Comparison of ENCODE assay signal across 12 cellular contexts in the genomic region with DNA sequence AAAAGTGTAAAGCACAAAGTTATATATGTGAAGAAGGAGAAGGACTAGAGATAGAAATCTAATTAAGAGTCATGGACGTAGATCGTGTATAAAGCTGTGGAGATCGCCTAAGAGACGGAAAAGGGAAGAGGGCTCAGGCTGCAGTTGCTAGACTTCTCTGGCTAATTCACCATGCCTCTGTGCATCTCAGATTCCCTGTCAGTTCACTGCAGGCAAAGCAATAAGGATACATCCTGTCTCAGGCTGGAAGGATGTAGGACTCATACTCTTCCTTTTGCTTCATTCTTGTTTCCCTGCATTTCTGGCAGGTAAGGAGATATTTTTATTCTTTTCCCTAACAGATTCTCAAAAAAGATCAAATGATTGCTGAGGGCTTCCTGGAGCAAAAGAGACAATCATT.
DNase-seq lines count a peak whose midpoint lies in the region; ATAC-seq, FAIRE-seq and TF ChIP-seq lines count a peak whose summit lies in the region.
"Had no signal": no experiment of that assay in that cellular context is flagged by ENCODE, and none has a peak within 500 bp of the region (broad histone marks: within the 10 kb centered on the region; RNA-seq: fewer than 3 reads in every experiment).

No MANE protein-coding gene starts in this region.

- ATAC-seq in heart right ventricle, result peak in 2 of 8 donors; percentile 42 to 60
- ATAC-seq in Right ventricle myocardium superior (ENCODE audit: poor library complexity), result no peak
- ATAC-seq in HG03039 (IDR thresholded peaks at IDR 0.05; ENCODE audit: unreplicated experiment), result no peak
- ATAC-seq in activated CD4-positive, alpha-beta T cell treated with anti-CD3 and anti-CD28 coated beads for 36 hours, result no peak

- peaks cover 0 to 32% (median 20%) of the 10 kb centered on the region in 9 donors for H3K4me1 ChIP-seq in heart right ventricle
- peaks cover 6 to 7% of the 10 kb centered on the region in 2 donors for H3K4me1 ChIP-seq in kidney (ENCODE audit: control insufficient read depth in 1 of 2, insufficient read depth in 1 of 2, low read depth in 1 of 2, low read length in 2 of 2)
- peaks cover 15% of the 10 kb centered on the region for H3K4me1 ChIP-seq in vagina
- H3K4me1 ChIP-seq: Peyer's patch had no signal

- no peaks in the 10 kb centered on the region for H3K36me3 ChIP-seq in heart right ventricle
- H3K36me3 ChIP-seq in kidney (ENCODE audit: control insufficient read depth in 1 of 2, insufficient read depth in 2 of 2, low read length in 2 of 2), result no peaks in the 10 kb centered on the region
- no peaks in the 10 kb centered on the region for H3K36me3 ChIP-seq in vagina
- H3K36me3 ChIP-seq: Peyer's patch had no signal

- H3K9ac ChIP-seq in kidney (ENCODE audit: low read length in 2 of 2), result no peak overlapping the region

- H3K27me3 Mint-ChIP-seq in MCF 10A (ENCODE audit: insufficient read depth, unreplicated experiment), result no peaks in the 10 kb centered on the region
- peaks cover 9% of the 10 kb centered on the region for H3K27me3 Mint-ChIP-seq in activated CD4-positive, alpha-beta T cell treated with anti-CD3 and anti-CD28 coated beads for 36 hours

- H3K9me3 Mint-ChIP-seq in MCF 10A (ENCODE audit: unreplicated experiment), result no peaks in the 10 kb centered on the region
- no peaks in the 10 kb centered on the region for H3K9me3 Mint-ChIP-seq in activated CD4-positive, alpha-beta T cell treated with anti-CD3 and anti-CD28 coated beads for 36 hours (ENCODE audit: low read depth)

- POLR2A ChIA-PET in MCF 10A (lab: Yijun Ruan, JAX), result interaction anchor here (0.6 to 5.7 kb wide), 14 partner anchors 11 to 753 kb away, joined by 3 to 46 read pairs (median 4); no protein-coding TSS in a partner anchor
- POLR2A ChIA-PET in activated CD4-positive, alpha-beta T cell treated with anti-CD3 and anti-CD28 coated beads for 36 hours (lab: Charles Lee), result no interaction called here

- DNase-seq in heart right ventricle, result no peak
- DNase-seq in Right ventricle myocardium superior, result no peak
- DNase-seq in MCF 10A (ENCODE audit: unreplicated experiment), result no peak
- DNase-seq in kidney, result no peak
- DNase-seq in vagina (ENCODE audit: extremely low spot score in 2 of 2), result no peak
- DNase-seq in RPMI8226, result no peak
- no peak for DNase-seq in activated CD4-positive, alpha-beta T cell treated with anti-CD3 and anti-CD28 coated beads for 36 hours
- DNase-seq: activated CD4-positive, CD25-positive, alpha-beta regulatory T cell; activated naive CD4-positive, alpha-beta T cell; NCI-H187 treated with DMSO at 0.1 percent for 48 hours had no signal

- no TSS peak for BruUV-seq in MCF 10A (replicated peaks; lab: Mats Ljungman, UMichigan)

- TF ChIP-seq CTCF in heart right ventricle (IDR thresholded peaks at IDR 0.05) (no peak), MCF 10A (IDR thresholded peaks at IDR 0.05; ENCODE audit: unreplicated experiment) (no peak), kidney (IDR thresholded peaks at IDR 0.05; ENCODE audit: borderline replicate concordance, extremely low read depth, insufficient read depth) (no peak), vagina (IDR thresholded peaks at IDR 0.05) (no peak)

- intact Hi-C loops in heart right ventricle (cut with DNase I) (no loop called here), Right ventricle myocardium superior (cut with DNase I) (no loop called here), MCF 10A (cut with micrococcal nuclease) (no loop called here), kidney (cut with DNase I) (no loop called here), vagina (cut with DNase I) (no loop called here)
- intact Hi-C loops in activated CD4-positive, alpha-beta T cell treated with anti-CD3 and anti-CD28 coated beads for 36 hours (cut with DNase I, micrococcal nuclease), result loop anchor here in 1 of 2 experiments (5.0 kb wide), 1 partner anchor 557 kb away; no protein-coding TSS in a partner anchor

- H3K36me3 Mint-ChIP-seq in MCF 10A (ENCODE audit: insufficient read depth, unreplicated experiment), result no peaks in the 10 kb centered on the region
- no peaks in the 10 kb centered on the region for H3K36me3 Mint-ChIP-seq in activated CD4-positive, alpha-beta T cell treated with anti-CD3 and anti-CD28 coated beads for 36 hours (ENCODE audit: low read depth)

- H3K4me3 Mint-ChIP-seq in MCF 10A (ENCODE audit: unreplicated experiment), result peak overlapping the region; percentile 22
- H3K4me3 Mint-ChIP-seq in activated CD4-positive, alpha-beta T cell treated with anti-CD3 and anti-CD28 coated beads for 36 hours, result no peak overlapping the region

- peak overlapping the region; percentile 86 for H3K27ac Mint-ChIP-seq in MCF 10A (ENCODE audit: low read depth, unreplicated experiment)
- H3K27ac Mint-ChIP-seq in activated CD4-positive, alpha-beta T cell treated with anti-CD3 and anti-CD28 coated beads for 36 hours, result no peak overlapping the region

- H3K27ac ChIP-seq in heart right ventricle (peak overlapping the region in 7 of 10 donors; percentile 55 to 84 (median 63)), kidney (ENCODE audit: low read depth in 2 of 2, low read length in 2 of 2) (peak overlapping the region; percentile 14 to 18), vagina (peak overlapping the region; percentile 75)

- TF ChIP-seq POLR2A in vagina (IDR thresholded peaks at IDR 0.05), result no peak

- H3K4me3 ChIP-seq in heart right ventricle (no peak overlapping the region), kidney (ENCODE audit: low read length in 2 of 2) (no peak overlapping the region), vagina (no peak overlapping the region)
- H3K4me3 ChIP-seq: Peyer's patch had no signal

- H3K9me3 ChIP-seq in heart right ventricle (no peaks in the 10 kb centered on the region), kidney (ENCODE audit: control insufficient read depth in 1 of 2, low read length in 2 of 2) (no peaks in the 10 kb centered on the region), vagina (no peaks in the 10 kb centered on the region)
- H3K9me3 ChIP-seq: Peyer's patch had no signal

- H3K27me3 ChIP-seq in heart right ventricle (no peaks in the 10 kb centered on the region), vagina (no peaks in the 10 kb centered on the region)
- H3K27me3 ChIP-seq: Peyer's patch had no signal

- 70% methylated on average over 4 of the region's 4 CpGs for WGBS in heart right ventricle, 2 donors

- CTCF ChIA-PET in MCF 10A (lab: Yijun Ruan, JAX), result interaction anchor here (0.6 to 1.3 kb wide), 10 partner anchors 24 to 137 kb away, joined by 3 to 6 read pairs (median 3); no protein-coding TSS in a partner anchor
- CTCF ChIA-PET in activated CD4-positive, alpha-beta T cell treated with anti-CD3 and anti-CD28 coated beads for 36 hours (lab: Charles Lee), result interaction anchor here (0.6 to 0.7 kb wide), 2 partner anchors 79 to 169 kb away, joined by 3 read pairs; no protein-coding TSS in a partner anchor

- no peak for FAIRE-seq in kidney (lab: Jason Lieb, UNC)

- peaks cover 30% of the 10 kb centered on the region for H3K4me1 Mint-ChIP-seq in MCF 10A (ENCODE audit: insufficient read depth, unreplicated experiment)
- no peaks in the 10 kb centered on the region for H3K4me1 Mint-ChIP-seq in activated CD4-positive, alpha-beta T cell treated with anti-CD3 and anti-CD28 coated beads for 36 hours

Comparison
In these comparisons a context has a peak if more than half of its experiments do, and no peak if none do; other contexts are left out.
1. H3K27ac ChIP-seq: peak in every context shown above with its lines; median percentile 75 in vagina; 63 in heart right ventricle; 16 in kidney.